ENCODE assay signal across 8 cellular contexts in genomic region chr19:55640043-55640576, GRCh38. TPM values are rescaled to one million over a fixed set of nuclear protein-coding genes. Genes with fewer than 3 reads are reported as not detected.
DNase-seq lines count a peak whose midpoint lies in the region; FAIRE-seq and TF ChIP-seq lines count a peak whose summit lies in the region.

No MANE protein-coding gene starts in this region.

- DNase-seq in GM13976 (ENCODE audit: low spot score) (peak; percentile 59), NCI-H2196 (lab: John Stamatoyannopoulos, UW; ENCODE audit: unreplicated experiment) (peak; percentile 92), activated T-cell treated with anti-CD3 and anti-CD28 coated beads for 4 hours (peak; percentile 44), epithelial cell of prostate (ENCODE audit: low read depth, low spot score) (no peak), myocyte (ENCODE audit: low read depth) (peak; percentile 78), superior temporal gyrus (ENCODE audit: extremely low spot score) (peak; percentile 67), urothelium cell line (ENCODE audit: low spot score) (no peak), kidney glomerular epithelial cell (lab: John Stamatoyannopoulos, UW) (no peak)

- in situ Hi-C loops in GM13976 (cut with MboI; ENCODE audit: low sequenced_read_pairs, unreplicated experiment) = no loop called here

- no peak for FAIRE-seq in urothelium cell line (lab: Jason Lieb, UNC)

- peak overlapping the region; percentile 86 for H3K27ac ChIP-seq in epithelial cell of prostate

- TF ChIP-seq CTCF in GM13976 (IDR thresholded peaks at IDR 0.05; ENCODE audit: borderline replicate concordance, control extremely low read depth, extremely low read depth, insufficient read depth, missing control alignments) = peak; percentile 12

RNA-seq across cellular contexts. Expression of gene ZNF580, which starts 0.7 kb away (rescaled TPM):
- 10.2 and 14.7 TPM in 2 replicates for total RNA-seq in myocyte
- 66.1 TPM for polyA plus RNA-seq in myocyte (2012)

RNA-seq across cellular contexts. Expression of gene ZNF581, which starts 3.3 kb away (rescaled TPM):
- total RNA-seq in myocyte = 11.4 and 13.2 TPM in 2 replicates
- 18.4 TPM for polyA plus RNA-seq in myocyte (2012)

RNA-seq across cellular contexts. Expression of gene CCDC106, which starts 7.9 kb away (rescaled TPM):
- 23.5 and 25.5 TPM in 2 replicates for total RNA-seq in myocyte
- polyA plus RNA-seq in myocyte (2012) = 29.7 TPM

RNA-seq across cellular contexts. Expression of gene U2AF2, which starts 14.7 kb away (rescaled TPM):
- 63.8 and 67.0 TPM in 2 replicates for total RNA-seq in myocyte
- polyA plus RNA-seq in myocyte (2012) = 107 TPM

RNA-seq across cellular contexts. Expression of gene ZNF784, which starts 15.7 kb away (rescaled TPM):
- total RNA-seq in myocyte = 8.7 and 9.3 TPM in 2 replicates
- polyA plus RNA-seq in myocyte (2012) = 7.5 TPM

Comparison
In these comparisons a context has a peak if more than half of its experiments do, and no peak if none do; other contexts are left out.
1. DNase-seq: peak in GM13976 (single experiment), NCI-H2196 (single experiment), activated T-cell treated with anti-CD3 and anti-CD28 coated beads for 4 hours (single experiment), myocyte (single experiment) and superior temporal gyrus (single experiment); none in epithelial cell of prostate (single experiment), urothelium cell line (single experiment) and kidney glomerular epithelial cell (single experiment).